Comparison of ENCODE assay signal across 16 cellular contexts in the genomic region with DNA sequence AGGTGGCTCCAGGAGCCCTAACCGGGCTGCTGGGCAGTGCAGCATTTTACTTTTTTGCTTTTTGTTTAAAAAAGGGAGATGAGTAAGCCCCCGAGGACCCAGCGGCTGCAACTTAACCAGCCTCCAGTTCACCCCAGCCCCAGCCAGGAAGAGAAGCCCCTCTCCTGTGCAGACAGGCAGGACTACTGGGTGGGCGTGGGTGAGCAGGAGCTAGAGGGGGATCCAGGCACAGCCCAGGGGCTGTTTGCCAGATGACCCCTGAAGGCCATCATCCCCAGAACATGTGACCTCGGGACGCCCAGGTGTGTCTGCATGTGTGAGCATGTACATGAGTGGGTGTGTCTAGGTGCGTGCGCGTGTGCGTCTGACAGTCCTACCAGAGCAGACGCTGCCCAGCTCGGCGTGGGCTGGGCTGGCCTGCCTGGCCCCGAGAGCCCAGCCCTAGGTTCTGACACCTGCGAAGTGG. TPM values are rescaled to one million over a fixed set of nuclear protein-coding genes. Genes with fewer than 3 reads are reported as not detected.
DNase-seq lines count a peak whose midpoint lies in the region; ATAC-seq and TF ChIP-seq lines count a peak whose summit lies in the region.
"Had no signal": no experiment of that assay in that cellular context is flagged by ENCODE, and none has a peak within 500 bp of the region (broad histone marks: within the 10 kb centered on the region; RNA-seq: fewer than 3 reads in every experiment).

No MANE protein-coding gene starts in this region.

- H3K9me3 Mint-ChIP-seq in activated naive CD4-positive, alpha-beta T cell treated with anti-CD3 and anti-CD28 coated beads, Interleukin-2, amount 10 ng/mL, durations not matched to agents 7 days and 5 days = no peaks in the 10 kb centered on the region
- no peaks in the 10 kb centered on the region for H3K9me3 Mint-ChIP-seq in chondrocyte (ENCODE audit: low read depth)
- H3K9me3 Mint-ChIP-seq: activated naive CD4-positive, alpha-beta T cell treated with anti-CD3 and anti-CD28 coated beads, Interleukin-2, amount 50 U/mL, for 24 hours; CD4-positive, CD25-positive, alpha-beta regulatory T cell had no signal

- TF ChIP-seq CTCF in chondrocyte (IDR thresholded peaks at IDR 0.05) = no peak

- CTCF ChIA-PET in activated naive CD4-positive, alpha-beta T cell treated with anti-CD3 and anti-CD28 coated beads, Interleukin-2, amount 10 ng/mL, durations not matched to agents 7 days and 5 days (lab: Charles Lee) = no interaction called here

- peak; percentile 14 for DNase-seq in activated naive CD4-positive, alpha-beta T cell treated with anti-CD3 and anti-CD28 coated beads, Interleukin-2, amount 10 ng/mL, durations not matched to agents 7 days and 5 days
- DNase-seq in activated naive CD4-positive, alpha-beta T cell (lab: John Stamatoyannopoulos, UW) = no peak
- peak; percentile 1 for DNase-seq in GM19238 (ENCODE audit: insufficient read length, low spot score)
- DNase-seq in chondrocyte (ENCODE audit: low spot score) = peak; percentile 87
- peak; percentile 66 for DNase-seq in posterior vena cava (ENCODE audit: low spot score)
- DNase-seq in G401 (ENCODE audit: low spot score) = no peak
- DNase-seq: activated CD4-positive, alpha-beta T cell treated with anti-CD3 and anti-CD28 coated beads for 4 hours; DMS153; foreskin melanocyte; NCI-H187 treated with DMSO at 0.1 percent for 48 hours had no signal

- intact Hi-C loops in posterior vena cava (cut with DNase I) = loop anchor here in 1 of 2 donors (10.0 kb wide), 1 partner anchor 715 kb away; a partner anchor contains a TSS

- peaks cover 2% of the 10 kb centered on the region for H3K36me3 Mint-ChIP-seq in activated naive CD4-positive, alpha-beta T cell treated with anti-CD3 and anti-CD28 coated beads, Interleukin-2, amount 10 ng/mL, durations not matched to agents 7 days and 5 days
- peaks cover 15% of the 10 kb centered on the region for H3K36me3 Mint-ChIP-seq in chondrocyte (ENCODE audit: low read depth)
- H3K36me3 Mint-ChIP-seq: activated naive CD4-positive, alpha-beta T cell treated with anti-CD3 and anti-CD28 coated beads, Interleukin-2, amount 50 U/mL, for 24 hours had no signal

- H3K27ac Mint-ChIP-seq in activated naive CD4-positive, alpha-beta T cell treated with anti-CD3 and anti-CD28 coated beads, Interleukin-2, amount 10 ng/mL, durations not matched to agents 7 days and 5 days = no peak overlapping the region
- no peak overlapping the region for H3K27ac Mint-ChIP-seq in chondrocyte (ENCODE audit: unreplicated experiment)
- H3K27ac Mint-ChIP-seq: activated naive CD4-positive, alpha-beta T cell treated with anti-CD3 and anti-CD28 coated beads, Interleukin-2, amount 50 U/mL, for 24 hours; CD4-positive, CD25-positive, alpha-beta regulatory T cell had no signal

- ATAC-seq in HG03135 (IDR thresholded peaks at IDR 0.05; ENCODE audit: unreplicated experiment) = no peak
- no peak for ATAC-seq in HG03460 (IDR thresholded peaks at IDR 0.05; ENCODE audit: unreplicated experiment)
- ATAC-seq: body of pancreas, left lung had no signal

- H3K4me1 Mint-ChIP-seq in activated naive CD4-positive, alpha-beta T cell treated with anti-CD3 and anti-CD28 coated beads, Interleukin-2, amount 10 ng/mL, durations not matched to agents 7 days and 5 days = peaks cover 11% of the 10 kb centered on the region
- peaks cover 12% of the 10 kb centered on the region for H3K4me1 Mint-ChIP-seq in chondrocyte (ENCODE audit: low read depth)

- in situ Hi-C loops in G401 (cut with HindIII; ENCODE audit: low sequenced_read_pairs) = loop anchor here (10.0 kb wide), 3 partner anchors 55 to 205 kb away; no protein-coding TSS in a partner anchor

- no peaks in the 10 kb centered on the region for H3K27me3 Mint-ChIP-seq in activated naive CD4-positive, alpha-beta T cell treated with anti-CD3 and anti-CD28 coated beads, Interleukin-2, amount 10 ng/mL, durations not matched to agents 7 days and 5 days
- H3K27me3 Mint-ChIP-seq in chondrocyte (ENCODE audit: low read depth) = no peaks in the 10 kb centered on the region
- H3K27me3 Mint-ChIP-seq: activated naive CD4-positive, alpha-beta T cell treated with anti-CD3 and anti-CD28 coated beads, Interleukin-2, amount 50 U/mL, for 24 hours; CD4-positive, CD25-positive, alpha-beta regulatory T cell had no signal

- H3K4me3 Mint-ChIP-seq in activated naive CD4-positive, alpha-beta T cell treated with anti-CD3 and anti-CD28 coated beads, Interleukin-2, amount 10 ng/mL, durations not matched to agents 7 days and 5 days = no peak overlapping the region
- H3K4me3 Mint-ChIP-seq in chondrocyte (ENCODE audit: unreplicated experiment) = no peak overlapping the region
- H3K4me3 Mint-ChIP-seq: activated naive CD4-positive, alpha-beta T cell treated with anti-CD3 and anti-CD28 coated beads, Interleukin-2, amount 50 U/mL, for 24 hours; CD4-positive, CD25-positive, alpha-beta regulatory T cell had no signal

RNA-seq across cellular contexts. Expression of a gene that starts 7.6 kb away (rescaled TPM):
- total RNA-seq in chondrocyte (8.6 to 12.5 TPM (median 10.0 TPM) in 3 replicates), posterior vena cava (10 to 100 TPM in 1 of 2 donors, 1 to 10 TPM in 1; 9.6 to 11.8 TPM)
- 12.3 and 15.5 TPM in 2 replicates for total RNA-seq in G401 (2014; rRNA removed; shearing (Covaris generic))

RNA-seq across cellular contexts. Expression of a gene that starts 7.6 kb away (rescaled TPM):
- 3.8 to 9.1 TPM (median 5.5 TPM) in 3 replicates for total RNA-seq in chondrocyte
- total RNA-seq in posterior vena cava = 1 to 10 TPM; 2.0 to 3.5 TPM
- total RNA-seq in G401 (2014; rRNA removed; shearing (Covaris generic)) = 0.17 and 0.49 TPM in 2 replicates

RNA-seq across cellular contexts. Expression of a gene that starts 12.3 kb away (rescaled TPM):
- total RNA-seq in chondrocyte = 80.3 to 114 TPM (median 82.7 TPM) in 3 replicates
- 10 to 100 TPM; 43.6 to 43.7 TPM for total RNA-seq in posterior vena cava
- total RNA-seq in G401 (2014; rRNA removed; shearing (Covaris generic)) = 53.2 and 72.2 TPM in 2 replicates

Comparison
In these comparisons a context has a peak if more than half of its experiments do, and no peak if none do; other contexts are left out.
1. DNase-seq: peak in activated naive CD4-positive, alpha-beta T cell treated with anti-CD3 and anti-CD28 coated beads, Interleukin-2, amount 10 ng/mL, durations not matched to agents 7 days and 5 days (single experiment), GM19238 (single experiment), chondrocyte (single experiment) and posterior vena cava (single experiment); none in activated naive CD4-positive, alpha-beta T cell (0 of 4) and G401 (single experiment).